ENCODE assay signal across 10 cellular contexts in the genomic region with DNA sequence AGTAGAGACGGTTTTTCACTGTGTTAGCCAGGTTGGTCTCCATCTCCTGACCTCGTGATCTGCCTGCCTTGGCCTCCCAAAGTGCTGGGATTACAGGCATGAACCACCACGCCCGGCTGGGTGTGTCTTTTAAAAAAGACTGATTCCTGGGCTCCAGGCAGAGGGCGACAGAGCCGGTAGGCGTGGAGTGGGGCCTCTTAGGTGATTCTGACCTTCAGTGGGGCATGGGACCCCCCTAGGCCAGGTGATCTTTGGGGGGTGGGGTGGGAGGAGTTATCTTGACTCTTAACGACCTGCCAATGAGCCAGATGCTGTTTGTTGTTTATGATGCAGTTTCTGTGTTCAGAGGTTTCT. TPM values are rescaled to one million over a fixed set of nuclear protein-coding genes. Genes with fewer than 3 reads are reported as not detected.
DNase-seq lines count a peak whose midpoint lies in the region; ATAC-seq and TF ChIP-seq lines count a peak whose summit lies in the region.
"Had no signal": no experiment of that assay in that cellular context is flagged by ENCODE, and none has a peak within 500 bp of the region (broad histone marks: within the 10 kb centered on the region; RNA-seq: fewer than 3 reads in every experiment).

No MANE protein-coding gene starts in this region.

- H3K9me3 ChIP-seq in iPS-20b (ENCODE audit: insufficient read depth, low read depth, low read length): no peaks in the 10 kb centered on the region
- H3K9me3 ChIP-seq in left lung: no peaks in the 10 kb centered on the region

- CTCF ChIA-PET in activated CD8-positive, alpha-beta T cell treated with anti-CD3 and anti-CD28 coated beads, Interleukin-2, amount 10 ng/mL, durations not matched to agents 7 days and 5 days (lab: Charles Lee): interaction anchor here (1.1 to 7.9 kb wide), 6 partner anchors 15 to 46 kb away, joined by 3 to 90 read pairs (median 6); a partner anchor contains a TSS

- TF ChIP-seq CTCF in HFFc6 (IDR thresholded peaks at IDR 0.05) (no peak), left lung (IDR thresholded peaks at IDR 0.05) (no peak)

- H3K9ac ChIP-seq in iPS-20b (ENCODE audit: low read depth, low read length): peak overlapping the region; percentile 49; the same call in 1 of the 2 replicates

- no peak for DNase-seq in HFFc6
- no peak for DNase-seq in activated CD8-positive, alpha-beta T cell treated with anti-CD3 and anti-CD28 coated beads, Interleukin-2, amount 10 ng/mL, durations not matched to agents 7 days and 5 days
- DNase-seq in stimulated activated naive CD8-positive, alpha-beta T cell treated with anti-CD3 and anti-CD28 coated beads, Interleukin-15, amount 100 ng/mL, for 72 hours: no peak
- no peak for DNase-seq in COLO829 (ENCODE audit: low spot score)
- no peak for DNase-seq in left lung
- DNase-seq: GOT3 had no signal

- intact Hi-C loops in left lung (cut with DNase I): no loop called here

- H3K27me3 ChIP-seq in iPS-20b (ENCODE audit: insufficient read depth, low read length) (no peaks in the 10 kb centered on the region), left lung (no peaks in the 10 kb centered on the region)
- H3K27me3 ChIP-seq: cardiac muscle cell had no signal

- peak overlapping the region; percentile 81 for H3K27ac Mint-ChIP-seq in HFFc6
- H3K27ac Mint-ChIP-seq in activated CD8-positive, alpha-beta T cell treated with anti-CD3 and anti-CD28 coated beads, Interleukin-2, amount 10 ng/mL, durations not matched to agents 7 days and 5 days: peak overlapping the region; percentile 93
- H3K27ac Mint-ChIP-seq in stimulated activated naive CD8-positive, alpha-beta T cell treated with anti-CD3 and anti-CD28 coated beads, Interleukin-15, amount 100 ng/mL, for 72 hours: peak overlapping the region; percentile 97 to 99

- peak overlapping the region; percentile 77 for H3K27ac ChIP-seq in iPS-20b (ENCODE audit: low read length)
- H3K27ac ChIP-seq in left lung: peak overlapping the region in 1 of 2 donors; percentile 61
- H3K27ac ChIP-seq: cardiac muscle cell, HL-60 had no signal

- H3K9me3 Mint-ChIP-seq in HFFc6: no peaks in the 10 kb centered on the region
- H3K9me3 Mint-ChIP-seq in activated CD8-positive, alpha-beta T cell treated with anti-CD3 and anti-CD28 coated beads, Interleukin-2, amount 10 ng/mL, durations not matched to agents 7 days and 5 days (ENCODE audit: insufficient read depth): no peaks in the 10 kb centered on the region
- no peaks in the 10 kb centered on the region for H3K9me3 Mint-ChIP-seq in stimulated activated naive CD8-positive, alpha-beta T cell treated with anti-CD3 and anti-CD28 coated beads, Interleukin-15, amount 100 ng/mL, for 72 hours

- no peak overlapping the region for H3K4me3 ChIP-seq in iPS-20b (ENCODE audit: low read length)
- no peak overlapping the region for H3K4me3 ChIP-seq in left lung
- H3K4me3 ChIP-seq: cardiac muscle cell had no signal

- no peaks in the 10 kb centered on the region for H3K27me3 Mint-ChIP-seq in HFFc6 (ENCODE audit: insufficient read depth)
- H3K27me3 Mint-ChIP-seq in activated CD8-positive, alpha-beta T cell treated with anti-CD3 and anti-CD28 coated beads, Interleukin-2, amount 10 ng/mL, durations not matched to agents 7 days and 5 days (ENCODE audit: low read depth): no peaks in the 10 kb centered on the region
- H3K27me3 Mint-ChIP-seq in stimulated activated naive CD8-positive, alpha-beta T cell treated with anti-CD3 and anti-CD28 coated beads, Interleukin-15, amount 100 ng/mL, for 72 hours: no peaks in the 10 kb centered on the region

- H3K36me3 ChIP-seq in iPS-20b (ENCODE audit: insufficient read depth, low read depth, low read length): peaks cover 12% of the 10 kb centered on the region
- H3K36me3 ChIP-seq in left lung: peaks cover 0 to 1% of the 10 kb centered on the region in 2 donors
- H3K36me3 ChIP-seq: cardiac muscle cell had no signal

- H3K4me3 Mint-ChIP-seq in HFFc6: peak overlapping the region; percentile 75; the same call in 1 of the 2 replicates
- peak overlapping the region; percentile 67 for H3K4me3 Mint-ChIP-seq in activated CD8-positive, alpha-beta T cell treated with anti-CD3 and anti-CD28 coated beads, Interleukin-2, amount 10 ng/mL, durations not matched to agents 7 days and 5 days
- H3K4me3 Mint-ChIP-seq in stimulated activated naive CD8-positive, alpha-beta T cell treated with anti-CD3 and anti-CD28 coated beads, Interleukin-15, amount 100 ng/mL, for 72 hours: peak overlapping the region; percentile 80 to 85

- H3K4me1 Mint-ChIP-seq in HFFc6 (ENCODE audit: low read depth): peaks cover 50% of the 10 kb centered on the region
- peaks cover 93% of the 10 kb centered on the region for H3K4me1 Mint-ChIP-seq in activated CD8-positive, alpha-beta T cell treated with anti-CD3 and anti-CD28 coated beads, Interleukin-2, amount 10 ng/mL, durations not matched to agents 7 days and 5 days (ENCODE audit: low read depth)
- peaks cover 100% of the 10 kb centered on the region for H3K4me1 Mint-ChIP-seq in stimulated activated naive CD8-positive, alpha-beta T cell treated with anti-CD3 and anti-CD28 coated beads, Interleukin-15, amount 100 ng/mL, for 72 hours

- H3K4me1 ChIP-seq in iPS-20b (ENCODE audit: insufficient read depth, low read length) (peaks cover 42% of the 10 kb centered on the region), left lung (peaks cover 31 to 78% of the 10 kb centered on the region in 2 donors)

- H3K36me3 Mint-ChIP-seq in HFFc6 (ENCODE audit: low read depth): no peaks in the 10 kb centered on the region
- peaks cover 42% of the 10 kb centered on the region for H3K36me3 Mint-ChIP-seq in activated CD8-positive, alpha-beta T cell treated with anti-CD3 and anti-CD28 coated beads, Interleukin-2, amount 10 ng/mL, durations not matched to agents 7 days and 5 days (ENCODE audit: low read depth)

- POLR2A ChIA-PET in activated CD8-positive, alpha-beta T cell treated with anti-CD3 and anti-CD28 coated beads, Interleukin-2, amount 10 ng/mL, durations not matched to agents 7 days and 5 days (lab: Charles Lee): interaction anchor here (1.1 to 10.3 kb wide), 3 partner anchors 15 to 24 kb away, joined by 3 to 156 read pairs (median 28); a partner anchor contains a TSS

- no peak for ATAC-seq in activated CD8-positive, alpha-beta T cell treated with anti-CD3 and anti-CD28 coated beads, Interleukin-2, amount 10 ng/mL, durations not matched to agents 7 days and 5 days
- no peak for ATAC-seq in stimulated activated naive CD8-positive, alpha-beta T cell treated with anti-CD3 and anti-CD28 coated beads, Interleukin-15, amount 100 ng/mL, for 72 hours
- no peak for ATAC-seq in left lung
- no peak for ATAC-seq in GM18867 (IDR thresholded peaks at IDR 0.05; ENCODE audit: unreplicated experiment)

RNA-seq across cellular contexts. Expression of a gene that starts 13.6 kb away (rescaled TPM):
- under 1 TPM; 0.19 to 0.48 (median 0.36) TPM for total RNA-seq in HFFc6 (2021; fragmentation: NEBNext Ultra II Directional; extraction: Animal tissue kit (Norgen Biotek cat#: 25700))
- total RNA-seq in activated CD8-positive, alpha-beta T cell treated with anti-CD3 and anti-CD28 coated beads, Interleukin-2, amount 10 ng/mL, durations not matched to agents 7 days and 5 days: 100 to 1,000 TPM in 1 of 2 experiments, 10 to 100 TPM in 1; 98.9 to 107 TPM
- total RNA-seq in left lung: 100 to 1,000 TPM in 1 of 2 donors, 10 to 100 TPM in 1; 44.9 to 114 TPM

Comparison
In these comparisons a context has a peak if more than half of its experiments do, and no peak if none do; other contexts are left out.
1. RNA of a gene that starts 13.6 kb away (total RNA-seq): 44.9 to 114 TPM in left lung and 98.9 to 107 TPM in activated CD8-positive, alpha-beta T cell treated with anti-CD3 and anti-CD28 coated beads, Interleukin-2, amount 10 ng/mL, durations not matched to agents 7 days and 5 days; 0.19 to 0.48 TPM in HFFc6; every median in the first group is over 10 times any median in the second.
2. Peak in every context shown above with its lines, with median percentiles within 50 percentile points of each other: H3K27ac Mint-ChIP-seq and H3K4me3 Mint-ChIP-seq.